ENCODE assay signal across 25 cellular contexts in genomic region chrX:136865270-136866168, GRCh38. TPM values are rescaled to one million over a fixed set of nuclear protein-coding genes. Genes with fewer than 3 reads are reported as not detected.
DNase-seq lines count a peak whose midpoint lies in the region; ATAC-seq, FAIRE-seq and TF ChIP-seq lines count a peak whose summit lies in the region.
"Had no signal": no experiment of that assay in that cellular context is flagged by ENCODE, and none has a peak within 500 bp of the region (broad histone marks: within the 10 kb centered on the region; RNA-seq: fewer than 3 reads in every experiment).

No MANE protein-coding gene starts in this region.

- H4K20me1 ChIP-seq in HepG2 (ENCODE audit: insufficient read depth, low read length) (peaks cover 6% of the 10 kb centered on the region; the same call in 1 of the 2 replicates), K562 (replicated peaks; ENCODE audit: control insufficient read depth, insufficient read depth, low read length) (peaks cover 9% of the 10 kb centered on the region)

- H3K27ac ChIP-seq in HepG2 (ENCODE audit: extremely low read length, insufficient read depth, low read length): no peak overlapping the region
- H3K27ac ChIP-seq in right lobe of liver: no peak overlapping the region
- H3K27ac ChIP-seq in K562 (ENCODE audit: extremely low read depth, low read depth, low read length): no peak overlapping the region
- H3K27ac ChIP-seq: 22Rv1, left lung, tibial artery, VCaP had no signal

- CTCF ChIA-PET in HepG2 (lab: Yijun Ruan, JAX; ENCODE audit: low intra/inter-chr PET ratio, low total read pairs) (no interaction called here), K562 (lab: Yijun Ruan, JAX; ENCODE audit: low intra/inter-chr PET ratio) (no interaction called here)

- in situ Hi-C loops in HepG2 (cut with HindIII; ENCODE audit: extremely low pct_ligation_motif_present, low pct_unique_long_range_greater_than_20kb): no loop called here
- in situ Hi-C loops in K562 (cut with MboI): no loop called here

- no peak for TF ChIP-seq CTCF in HepG2 (CRISPR knock-in tag; IDR thresholded peaks at IDR 0.05)
- TF ChIP-seq CTCF in right lobe of liver (IDR thresholded peaks at IDR 0.05): no peak
- TF ChIP-seq CTCF in K562 (IDR thresholded peaks at IDR 0.05 in 2 of 3, conservative IDR thresholded peaks at IDR 0.05 in 1 of 3; ENCODE audit: insufficient read depth in 2 of 3, low read depth in 1 of 3, low read length in 3 of 3): no peak

- DNase-seq in activated CD4-positive, CD25-positive, alpha-beta regulatory T cell treated with anti-CD3 and anti-CD28 coated beads, Interleukin-2, amount 50 U/mL, for 72 hours: no peak
- DNase-seq in HepG2 (ENCODE audit: low spot score) (no peak), right lobe of liver (no peak), K562 (ENCODE audit: extremely low read depth in 1 of 4, low spot score in 3 of 4) (no peak), pons (ENCODE audit: low spot score) (no peak), EL (no peak)
- peak in 1 of 2 donors; percentile 16 for DNase-seq in stimulated activated naive CD8-positive, alpha-beta T cell treated with anti-CD3 and anti-CD28 coated beads, Interleukin-15, amount 100 ng/mL, for 72 hours
- DNase-seq: caudate nucleus, HFFc6, hypothalamus, KG1, left lung, mesendoderm, NCI-H1417 treated with DMSO at 0.1 percent for 48 hours, NCI-H2081 treated with DMSO at 0.1 percent for 48 hours, NCI-H446 treated with DMSO at 0.1 percent for 48 hours, stomach, tibial artery had no signal

- H3K27me3 Mint-ChIP-seq in stimulated activated naive CD8-positive, alpha-beta T cell treated with anti-CD3 and anti-CD28 coated beads, Interleukin-15, amount 100 ng/mL, for 72 hours: no peaks in the 10 kb centered on the region
- H3K27me3 Mint-ChIP-seq: dendritic cell treated with granulocyte-macrophage colony-stimulating factor and Interleukin-4, amounts not matched to agents 40 ng/mL and 50 ng/mL, for 4 days had no signal

- no peak for FAIRE-seq in HepG2 (lab: Jason Lieb, UNC)
- FAIRE-seq in K562 (lab: Jason Lieb, UNC): no peak
- FAIRE-seq: astrocyte, endometrium had no signal

- no peaks in the 10 kb centered on the region for H3K9me3 Mint-ChIP-seq in stimulated activated naive CD8-positive, alpha-beta T cell treated with anti-CD3 and anti-CD28 coated beads, Interleukin-15, amount 100 ng/mL, for 72 hours
- H3K9me3 Mint-ChIP-seq: dendritic cell treated with granulocyte-macrophage colony-stimulating factor and Interleukin-4, amounts not matched to agents 40 ng/mL and 50 ng/mL, for 4 days; HFFc6 had no signal

- TF ChIP-seq EP300 in HepG2 (IDR thresholded peaks at IDR 0.05; ENCODE audit: low read depth in 2 of 2, low read length in 2 of 2): no peak
- no peak for TF ChIP-seq EP300 in HepG2 (CRISPR knock-in tag; IDR thresholded peaks at IDR 0.05; ENCODE audit: borderline replicate concordance)
- TF ChIP-seq EP300 in K562 (IDR thresholded peaks at IDR 0.05; ENCODE audit: low read length): no peak

- H3K9me3 ChIP-seq in HepG2 (ENCODE audit: low read length) (no peaks in the 10 kb centered on the region), right lobe of liver (no peaks in the 10 kb centered on the region), K562 (replicated peaks; ENCODE audit: control insufficient read depth, insufficient read depth, low read depth, low read length) (no peaks in the 10 kb centered on the region)
- H3K9me3 ChIP-seq: gastroesophageal sphincter, left lung, stomach, tibial artery had no signal

- no peak overlapping the region for H3K4me2 ChIP-seq in HepG2 (ENCODE audit: low read depth, low read length)
- H3K4me2 ChIP-seq in K562 (ENCODE audit: insufficient read depth, low read length): no peak overlapping the region

- no peak overlapping the region for H3K9ac ChIP-seq in HepG2 (ENCODE audit: insufficient read depth, low read depth, low read length)
- H3K9ac ChIP-seq in K562 (ENCODE audit: insufficient read depth in 1 of 2, low read depth in 2 of 2, low read length in 2 of 2): no peak overlapping the region

- POLR2A ChIA-PET in HepG2 (lab: Yijun Ruan, JAX): interaction anchor here (1.9 kb wide), 1 partner anchor 13 kb away, joined by 7 read pairs; no protein-coding TSS in a partner anchor
- POLR2A ChIA-PET in K562 (lab: Yijun Ruan, JAX): interaction anchor here (1.6 to 4.9 kb wide), 2 partner anchors 15 to 139 kb away, joined by 3 to 24 read pairs; partner anchors contain the start of gene RBMX

- H3K4me1 ChIP-seq in HepG2 (ENCODE audit: insufficient read depth, low read length) (peaks cover 33% of the 10 kb centered on the region), right lobe of liver (no peaks in the 10 kb centered on the region), K562 (replicated peaks in 1 of 2; ENCODE audit: control insufficient read depth in 2 of 2, insufficient read depth in 2 of 2, low read length in 2 of 2) (no peaks in the 10 kb centered on the region; a peak in 1 of 5 replicates)

- H3K27ac Mint-ChIP-seq in stimulated activated naive CD8-positive, alpha-beta T cell treated with anti-CD3 and anti-CD28 coated beads, Interleukin-15, amount 100 ng/mL, for 72 hours: no peak overlapping the region
- H3K27ac Mint-ChIP-seq: dendritic cell treated with granulocyte-macrophage colony-stimulating factor and Interleukin-4, amounts not matched to agents 40 ng/mL and 50 ng/mL, for 4 days; HFFc6 had no signal

- no peak for TF ChIP-seq RAD21 in HepG2 (CRISPR knock-in tag; IDR thresholded peaks at IDR 0.05)
- no peak for TF ChIP-seq RAD21 in K562 (CRISPR knock-in tag; conservative IDR thresholded peaks at IDR 0.05 in 1 of 2, IDR thresholded peaks at IDR 0.05 in 1 of 2)

- H3K4me3 Mint-ChIP-seq in stimulated activated naive CD8-positive, alpha-beta T cell treated with anti-CD3 and anti-CD28 coated beads, Interleukin-15, amount 100 ng/mL, for 72 hours: no peak overlapping the region
- H3K4me3 Mint-ChIP-seq: dendritic cell treated with granulocyte-macrophage colony-stimulating factor and Interleukin-4, amounts not matched to agents 40 ng/mL and 50 ng/mL, for 4 days; HFFc6 had no signal

- H3K27me3 ChIP-seq in HepG2 (ENCODE audit: control insufficient read depth in 1 of 2, insufficient read depth in 2 of 2, low read length in 2 of 2) (no peaks in the 10 kb centered on the region), right lobe of liver (no peaks in the 10 kb centered on the region), K562 (ENCODE audit: control insufficient read depth in 2 of 2, insufficient read depth in 2 of 2, low read length in 2 of 2) (no peaks in the 10 kb centered on the region)
- H3K27me3 ChIP-seq: gastroesophageal sphincter, left lung, stomach, tibial artery had no signal

- H3K4me1 Mint-ChIP-seq in stimulated activated naive CD8-positive, alpha-beta T cell treated with anti-CD3 and anti-CD28 coated beads, Interleukin-15, amount 100 ng/mL, for 72 hours: peaks cover 56% of the 10 kb centered on the region

- peaks cover 2 to 7% of the 10 kb centered on the region in 2 experiments; a peak in 1 of 5 replicates for H3K36me3 ChIP-seq in HepG2 (replicated peaks in 1 of 2; ENCODE audit: control insufficient read depth in 1 of 2, insufficient read depth in 2 of 2, low read length in 2 of 2)
- peaks cover 0 to 20% (median 1%) of the 10 kb centered on the region in 4 donors for H3K36me3 ChIP-seq in right lobe of liver
- H3K36me3 ChIP-seq in K562 (ENCODE audit: control insufficient read depth, insufficient read depth, low read length): peaks cover 82% of the 10 kb centered on the region

- H3K4me3 ChIP-seq in HepG2 (replicated peaks in 1 of 3; ENCODE audit: insufficient read depth in 1 of 3, low read depth in 2 of 3, low read length in 3 of 3) (no peak overlapping the region), right lobe of liver (no peak overlapping the region), K562 (no peak overlapping the region)
- H3K4me3 ChIP-seq: gastroesophageal sphincter, left lung, stomach, tibial artery had no signal

- no TSS peak for BruUV-seq in HepG2 (replicated peaks; lab: Mats Ljungman, UMichigan)
- BruUV-seq in K562 (replicated peaks; lab: Mats Ljungman, UMichigan): no TSS peak

- H3K79me2 ChIP-seq in HepG2 (ENCODE audit: insufficient read depth, low read length) (no peaks in the 10 kb centered on the region), K562 (ENCODE audit: control insufficient read depth, insufficient read depth, low read length) (peaks cover 25% of the 10 kb centered on the region; the same call in 2 of the 3 replicates)

- H2AFZ ChIP-seq in HepG2 (ENCODE audit: low read length) (no peak overlapping the region), K562 (ENCODE audit: low read depth, low read length) (no peak overlapping the region)

- TF ChIP-seq POLR2A in HepG2 (IDR thresholded peaks at IDR 0.05; ENCODE audit: insufficient read depth in 1 of 2, low read depth in 2 of 2, low read length in 2 of 2) (0 out of 4 replicates have a peak, but pooled peaks of 1 of the 2 experiments have one; percentile 11), right lobe of liver (IDR thresholded peaks at IDR 0.05) (no peak), K562 (conservative IDR thresholded peaks at IDR 0.05) (0 out of 2 replicates have a peak, but pooled peaks have one; percentile 13)

- WGBS in HepG2 (ENCODE audit: low lambda C conversion rate): 97% methylated on average over 10 of the region's 10 CpGs
- WGBS in right lobe of liver (ENCODE audit: insufficient coverage, low coverage, low lambda C conversion rate, missing lambda C conversion rate): 79% methylated on average over 8 of the region's 10 CpGs
- WGBS in K562 (ENCODE audit: insufficient coverage, low coverage, missing lambda C conversion rate): 76% methylated on average over 8 of the region's 10 CpGs

- no peaks in the 10 kb centered on the region for H3K9me1 ChIP-seq in K562 (ENCODE audit: control insufficient read depth, insufficient read depth, low read length)

- intact Hi-C loops in HepG2 (cut with micrococcal nuclease; ENCODE audit: unreplicated experiment): no loop called here
- intact Hi-C loops in right lobe of liver (cut with DNase I): no loop called here
- intact Hi-C loops in K562 (cut with micrococcal nuclease): loop anchor here (10.0 kb wide), 1 partner anchor 151 kb away; no protein-coding TSS in a partner anchor

- peak; percentile 67 to 70 for ATAC-seq in activated CD4-positive, CD25-positive, alpha-beta regulatory T cell treated with anti-CD3 and anti-CD28 coated beads, Interleukin-2, amount 50 U/mL, for 24 hours
- ATAC-seq in HepG2: no peak
- ATAC-seq in right lobe of liver: no peak
- ATAC-seq in K562: no peak
- peak; percentile 79 for ATAC-seq in stimulated activated naive CD8-positive, alpha-beta T cell treated with anti-CD3 and anti-CD28 coated beads, Interleukin-15, amount 100 ng/mL, for 72 hours
- ATAC-seq: gastroesophageal sphincter, left lung had no signal

RNA-seq across cellular contexts. Expression of gene RBMX, which starts 15.0 kb away (rescaled TPM):
- total RNA-seq in HepG2 (2016; rRNA removed; fragmentation: Illumina TruSeq; extraction: Trizol): 254 and 303 TPM in 2 replicates
- total RNA-seq in HepG2 (2016; cell fraction: cytosol; rRNA removed; fragmentation: Illumina TruSeq; extraction: Trizol; ENCODE audit: low read depth): 34.9 and 37.6 TPM in 2 replicates
- total RNA-seq in HepG2 (2016; cell fraction: insoluble cytoplasmic fraction; rRNA removed; fragmentation: Illumina TruSeq; extraction: Trizol): 248 and 273 TPM in 2 replicates
- total RNA-seq in HepG2 (2016; cell fraction: membrane; rRNA removed; fragmentation: Illumina TruSeq; extraction: Trizol): 101 and 111 TPM in 2 replicates
- total RNA-seq in HepG2 (2016; cell fraction: nucleus; rRNA removed; fragmentation: Illumina TruSeq; extraction: Trizol): 200 and 222 TPM in 2 replicates
- 95.2 and 114 TPM in 2 replicates for polyA plus RNA-seq in HepG2 (2011; rRNA removed)
- polyA plus RNA-seq in HepG2 (2011; cell fraction: cytosol; rRNA removed): 92.9 and 101 TPM in 2 replicates
- 103 and 120 TPM in 2 replicates for polyA plus RNA-seq in HepG2 (2011; cell fraction: nucleus; rRNA removed)
- polyA plus RNA-seq in HepG2 (2012): 128 and 171 TPM in 2 replicates
- 36.0 and 39.5 TPM in 2 replicates for polyA plus RNA-seq in HepG2 (2016; cell fraction: cytosol; fragmentation: Illumina TruSeq; extraction: Trizol; ENCODE audit: low read depth)
- 304 and 335 TPM in 2 replicates for polyA plus RNA-seq in HepG2 (2016; cell fraction: insoluble cytoplasmic fraction; fragmentation: Illumina TruSeq; extraction: Trizol; ENCODE audit: low read depth)
- 78.9 and 89.0 TPM in 2 replicates for polyA plus RNA-seq in HepG2 (2016; cell fraction: membrane; fragmentation: Illumina TruSeq; extraction: Trizol; ENCODE audit: low read depth)
- 279 and 282 TPM in 2 replicates for polyA plus RNA-seq in HepG2 (2016; cell fraction: nucleus; fragmentation: Illumina TruSeq; extraction: Trizol; ENCODE audit: insufficient read depth, low read depth)
- 63.4 and 108 TPM in 2 replicates for polyA minus RNA-seq in HepG2 (2011; rRNA and poly(A)+ RNA removed; ENCODE audit: low replicate concordance)
- 110 and 111 TPM in 2 replicates for polyA minus RNA-seq in HepG2 (2011; cell fraction: cytosol; rRNA and poly(A)+ RNA removed)
- polyA minus RNA-seq in HepG2 (2011; cell fraction: nucleus; rRNA and poly(A)+ RNA removed): 119 and 149 TPM in 2 replicates
- 10 to 100 TPM; 28.7 to 62.6 (median 40.9) TPM for total RNA-seq in right lobe of liver
- 379 and 688 TPM in 2 replicates for total RNA-seq in K562 (2011; cell fraction: chromatin; rRNA removed; ENCODE audit: low replicate concordance)
- 193 and 197 TPM in 2 replicates for total RNA-seq in K562 (2011; cell fraction: nucleolus; rRNA removed)
- 341 and 464 TPM in 2 replicates for total RNA-seq in K562 (2011; cell fraction: nucleoplasm; rRNA removed)
- total RNA-seq in K562 (2014; rRNA removed): 475 and 540 TPM in 2 replicates
- total RNA-seq in K562 (2014; rRNA removed; fragmentation: Illumina TruSeq; extraction: Trizol): 671 and 744 TPM in 2 replicates
- total RNA-seq in K562 (2015; rRNA removed; fragmentation: Illumina TruSeq; extraction: Trizol): 587 and 622 TPM in 2 replicates
- total RNA-seq in K562 (2021): 421 and 459 TPM in 2 replicates
- 461 and 523 TPM in 2 replicates for polyA plus RNA-seq in K562 (2011; rRNA removed)
- polyA plus RNA-seq in K562 (2011; cell fraction: cytosol; rRNA removed): 199 and 265 TPM in 2 replicates
- polyA plus RNA-seq in K562 (2011; cell fraction: nucleus; rRNA removed): 464 and 535 TPM in 2 replicates
- polyA plus RNA-seq in K562 (2012): 368 and 402 TPM in 2 replicates
- polyA plus RNA-seq in K562 (2014; fragmentation: Illumina TruSeq; extraction: Trizol): 534 and 616 TPM in 2 replicates
- 100 to 1,000 TPM; 468 to 638 TPM for polyA plus RNA-seq in K562 (2014; fragmentation: Nextera tagmentation; extraction: Ambion mirVana)
- polyA plus RNA-seq in K562 (2014; rRNA removed): 352 and 405 TPM in 2 replicates
- 441 and 529 TPM in 2 replicates for polyA minus RNA-seq in K562 (2011; rRNA and poly(A)+ RNA removed)
- 333 and 352 TPM in 2 replicates for polyA minus RNA-seq in K562 (2011; cell fraction: cytosol; rRNA and poly(A)+ RNA removed)
- polyA minus RNA-seq in K562 (2011; cell fraction: nucleus; rRNA and poly(A)+ RNA removed): 173 and 327 TPM in 2 replicates

Comparison
In these comparisons a context has a peak if more than half of its experiments do, and no peak if none do; other contexts are left out.
1. ATAC-seq: peak in activated CD4-positive, CD25-positive, alpha-beta regulatory T cell treated with anti-CD3 and anti-CD28 coated beads, Interleukin-2, amount 50 U/mL, for 24 hours (2 of 2) and stimulated activated naive CD8-positive, alpha-beta T cell treated with anti-CD3 and anti-CD28 coated beads, Interleukin-15, amount 100 ng/mL, for 72 hours (single experiment); none in HepG2 (single experiment), right lobe of liver (0 of 4) and K562 (single experiment).